ENCODE assay signal across 8 cellular contexts in genomic region chr11:57249384-57250319, GRCh38. TPM values are rescaled to one million over a fixed set of nuclear protein-coding genes. Genes with fewer than 3 reads are reported as not detected.
DNase-seq lines count a peak whose midpoint lies in the region; ATAC-seq, FAIRE-seq and TF ChIP-seq lines count a peak whose summit lies in the region.

No MANE protein-coding gene starts in this region.

- no peak overlapping the region for H3K4me3 Mint-ChIP-seq in activated naive CD8-positive, alpha-beta T cell treated with anti-CD3 and anti-CD28 coated beads, Interleukin-2, amount 10 ng/mL, durations not matched to agents 7 days and 5 days

- no peaks in the 10 kb centered on the region for H3K9me3 ChIP-seq in PC-3 (ENCODE audit: low read length)
- no peaks in the 10 kb centered on the region for H3K9me3 ChIP-seq in right atrium auricular region
- H3K9me3 ChIP-seq in sigmoid colon = no peaks in the 10 kb centered on the region

- H3K27ac ChIP-seq in PC-3 (ENCODE audit: low read length) (no peak overlapping the region), right atrium auricular region (peak overlapping the region; percentile 19 to 37), sigmoid colon (peak overlapping the region in 2 of 4 donors; percentile 12 to 35)

- no peaks in the 10 kb centered on the region for H4K20me1 ChIP-seq in PC-3 (ENCODE audit: low read length)

- POLR2A ChIA-PET in PC-3 (lab: Charles Lee; ENCODE audit: unreplicated experiment) = interaction anchor here (0.6 kb wide), 1 partner anchor 434 kb away, joined by 7 read pairs; no protein-coding TSS in a partner anchor
- POLR2A ChIA-PET in activated naive CD8-positive, alpha-beta T cell treated with anti-CD3 and anti-CD28 coated beads, Interleukin-2, amount 10 ng/mL, durations not matched to agents 7 days and 5 days (lab: Charles Lee) = interaction anchor here (0.6 kb wide), 1 partner anchor 47 kb away, joined by 3 read pairs; no protein-coding TSS in a partner anchor

- DNase-seq in COLO829 (ENCODE audit: low spot score) (peak; percentile 68), GM19239 (ENCODE audit: insufficient read length, low spot score) (no peak), PC-3 (peak; percentile 83), right atrium auricular region (ENCODE audit: low spot score) (no peak), sigmoid colon (peak; percentile 72), cerebellar nuclear complex (lab: John Stamatoyannopoulos, UW) (no peak)
- peak; percentile 68 for DNase-seq in activated naive CD8-positive, alpha-beta T cell treated with anti-CD3 and anti-CD28 coated beads, Interleukin-2, amount 10 ng/mL, durations not matched to agents 7 days and 5 days

- no peaks in the 10 kb centered on the region for H3F3A ChIP-seq in PC-3 (ENCODE audit: low read length, unreplicated experiment)

- no peaks in the 10 kb centered on the region for H3K9me3 Mint-ChIP-seq in activated naive CD8-positive, alpha-beta T cell treated with anti-CD3 and anti-CD28 coated beads, Interleukin-2, amount 10 ng/mL, durations not matched to agents 7 days and 5 days

- H3K27me3 ChIP-seq in PC-3 (ENCODE audit: low read length) (peaks cover 44% of the 10 kb centered on the region), right atrium auricular region (no peaks in the 10 kb centered on the region), sigmoid colon (no peaks in the 10 kb centered on the region)

- H2AFZ ChIP-seq in PC-3 (ENCODE audit: low read length) = no peak overlapping the region

- FAIRE-seq in GM19239 (lab: Jason Lieb, UNC) = peak; percentile 84

- TF ChIP-seq POLR2A in sigmoid colon (IDR thresholded peaks at IDR 0.05) = no peak

- TF ChIP-seq CTCF in PC-3 (conservative IDR thresholded peaks at IDR 0.05; ENCODE audit: low read depth, low read length) = peak; percentile 92
- peak; percentile 71 to 83 for TF ChIP-seq CTCF in right atrium auricular region (IDR thresholded peaks at IDR 0.05)
- peak; percentile 47 to 79 (median 74) for TF ChIP-seq CTCF in sigmoid colon (IDR thresholded peaks at IDR 0.05)

- WGBS in sigmoid colon, 2 donors = 20 to 36% methylated on average over 10 of the region's 10 CpGs

- CTCF ChIA-PET in PC-3 (lab: Charles Lee) = interaction anchor here (0.5 to 2.2 kb wide), 16 partner anchors 11 to 691 kb away, joined by 3 to 68 read pairs (median 4); partner anchors contain the start of gene ZDHHC5

- H3K4me2 ChIP-seq in PC-3 (ENCODE audit: low read length) = no peak overlapping the region

- no peak overlapping the region for H3K9ac ChIP-seq in PC-3 (ENCODE audit: low read length)

- H3K4me1 Mint-ChIP-seq in activated naive CD8-positive, alpha-beta T cell treated with anti-CD3 and anti-CD28 coated beads, Interleukin-2, amount 10 ng/mL, durations not matched to agents 7 days and 5 days = peaks cover 8% of the 10 kb centered on the region

- ATAC-seq in HG03558 (IDR thresholded peaks at IDR 0.05; ENCODE audit: extremely low read depth, unreplicated experiment) (peak; percentile 41), PC-3 (peak; percentile 73)
- no peak for ATAC-seq in activated naive CD8-positive, alpha-beta T cell treated with anti-CD3 and anti-CD28 coated beads, Interleukin-2, amount 10 ng/mL, durations not matched to agents 7 days and 5 days (ENCODE audit: low read depth)

- intact Hi-C loops in PC-3 (cut with micrococcal nuclease) (loop anchor here (1.0 kb wide), 3 partner anchors 118 to 408 kb away; no protein-coding TSS in a partner anchor), sigmoid colon (cut with DNase I) (loop anchor here (2.0 kb wide), 3 partner anchors 119 to 409 kb away; no protein-coding TSS in a partner anchor)

- H3K27me3 Mint-ChIP-seq in activated naive CD8-positive, alpha-beta T cell treated with anti-CD3 and anti-CD28 coated beads, Interleukin-2, amount 10 ng/mL, durations not matched to agents 7 days and 5 days = peaks cover 8% of the 10 kb centered on the region

- TF ChIP-seq EP300 in sigmoid colon (IDR thresholded peaks at IDR 0.05) = no peak

- no TSS peak for BruUV-seq in PC-3 (replicated peaks; lab: Mats Ljungman, UMichigan)

- no peak overlapping the region for H3K27ac Mint-ChIP-seq in activated naive CD8-positive, alpha-beta T cell treated with anti-CD3 and anti-CD28 coated beads, Interleukin-2, amount 10 ng/mL, durations not matched to agents 7 days and 5 days

- H3K36me3 ChIP-seq in PC-3 (ENCODE audit: low read depth, low read length) = no peaks in the 10 kb centered on the region
- no peaks in the 10 kb centered on the region for H3K36me3 ChIP-seq in right atrium auricular region
- H3K36me3 ChIP-seq in sigmoid colon = no peaks in the 10 kb centered on the region

- no peak overlapping the region for H3K4me3 ChIP-seq in PC-3 (ENCODE audit: low read length)
- H3K4me3 ChIP-seq in right atrium auricular region = no peak overlapping the region
- H3K4me3 ChIP-seq in sigmoid colon = no peak overlapping the region

- H3K9me2 ChIP-seq in PC-3 (replicated peaks; ENCODE audit: low read length) = no peaks in the 10 kb centered on the region

- no peaks in the 10 kb centered on the region for H3K36me3 Mint-ChIP-seq in activated naive CD8-positive, alpha-beta T cell treated with anti-CD3 and anti-CD28 coated beads, Interleukin-2, amount 10 ng/mL, durations not matched to agents 7 days and 5 days

- H3K79me2 ChIP-seq in PC-3 (ENCODE audit: low read length) = no peaks in the 10 kb centered on the region

- no peaks in the 10 kb centered on the region for H3K4me1 ChIP-seq in PC-3 (ENCODE audit: insufficient read depth, low read length)
- H3K4me1 ChIP-seq in right atrium auricular region = peaks cover 0 to 13% of the 10 kb centered on the region in 2 donors
- H3K4me1 ChIP-seq in sigmoid colon = peaks cover 0 to 8% (median 4%) of the 10 kb centered on the region in 4 donors

RNA-seq across cellular contexts. Expression of gene APLNR, which starts 12.6 kb away (rescaled TPM):
- total RNA-seq in PC-3 (2014; rRNA removed) (not detected in 2 replicates), right atrium auricular region (10 to 100 TPM in 1 of 2 donors, 1 to 10 TPM in 1; 6.3 to 13.6 TPM), sigmoid colon (1 to 10 TPM in 1 of 4 donors, under 1 TPM in 3; 0.54 to 1.8 (median 0.77) TPM)
- not detected for total RNA-seq in activated naive CD8-positive, alpha-beta T cell treated with anti-CD3 and anti-CD28 coated beads, Interleukin-2, amount 10 ng/mL, durations not matched to agents 7 days and 5 days
- 1 to 10 TPM in 1 of 3 donors, under 1 TPM in 2; under 0.01 to 2.6 (median 0.46) TPM for polyA plus RNA-seq in sigmoid colon

Comparison
In these comparisons a context has a peak if more than half of its experiments do, and no peak if none do; other contexts are left out.
1. DNase-seq: peak in COLO829 (single experiment), PC-3 (single experiment), activated naive CD8-positive, alpha-beta T cell treated with anti-CD3 and anti-CD28 coated beads, Interleukin-2, amount 10 ng/mL, durations not matched to agents 7 days and 5 days (single experiment) and sigmoid colon (single experiment); none in GM19239 (single experiment), right atrium auricular region (single experiment) and cerebellar nuclear complex (0 of 2).
2. Peak in every context shown above with its lines, with median percentiles within 50 percentile points of each other: CTCF ChIP-seq.